ENCODE assay signal across 36 cellular contexts in genomic region chr11:92316410-92316809, GRCh38.
"Had no signal": no experiment of that assay in that cellular context is flagged by ENCODE, and none has a peak within 500 bp of the region (broad histone marks: within the 10 kb centered on the region; RNA-seq: fewer than 3 reads in every experiment).

No MANE protein-coding gene starts in this region.

- H3K36me3 ChIP-seq: adrenal gland, Peyer's patch, SJSA1 had no signal

- H3K27ac Mint-ChIP-seq: activated CD4-positive, alpha-beta T cell treated with anti-CD3 and anti-CD28 coated beads for 36 hours; activated CD4-positive, alpha-beta T cell treated with anti-CD3 and anti-CD28 coated beads, Interleukin-2, amount 10 ng/mL, durations not matched to agents 7 days and 5 days; activated CD8-positive, alpha-beta T cell treated with anti-CD3 and anti-CD28 coated beads, Interleukin-2, amount 10 ng/mL, durations not matched to agents 7 days and 5 days; activated naive CD4-positive, alpha-beta T cell treated with anti-CD3 and anti-CD28 coated beads for 36 hours; activated naive CD4-positive, alpha-beta T cell treated with anti-CD3 and anti-CD28 coated beads, Interleukin-2, amount 50 U/mL, for 72 hours; activated T-cell treated with anti-CD3 and anti-CD28 coated beads, Interleukin-2, amount 50 U/mL, for 24 hours; activated T-helper 2 cell treated with anti-CD3 and anti-CD28 coated beads, Interferon-gamma antibody, Interleukin-2, Interleukin-4, amounts not matched to agents 10 μg/mL and 5 μg/mL and 100 μg/mL, durations not matched to agents 14 hours and 24 hours and 36 hours; T-helper 1 cell treated with Interleukin-12 subunit alpha and Interleukin-12 subunit beta and Interleukin-4 antibody, amounts not matched to agents 30 μg/mL and 1 μg/mL, for 36 hours; T-helper 2 cell treated with Interferon-gamma antibody and Interleukin-4, amounts not matched to agents 5 μg/mL and 100 μg/mL, for 36 hours had no signal

- FAIRE-seq: colon, TTC549 had no signal

- H3K27ac ChIP-seq: adrenal gland, Peyer's patch, SJSA1 had no signal

- H3K9me3 ChIP-seq: adrenal gland, Peyer's patch, SJSA1, SK-N-SH had no signal

- H3K9me3 Mint-ChIP-seq: activated CD4-positive, alpha-beta T cell treated with anti-CD3 and anti-CD28 coated beads, Interleukin-2, amount 10 ng/mL, durations not matched to agents 7 days and 5 days; activated T-helper 2 cell treated with anti-CD3 and anti-CD28 coated beads, Interferon-gamma antibody, Interleukin-2, Interleukin-4, amounts not matched to agents 10 μg/mL and 5 μg/mL and 100 μg/mL, durations not matched to agents 14 hours and 24 hours and 36 hours; T-helper 1 cell treated with Interleukin-12 subunit alpha and Interleukin-12 subunit beta and Interleukin-4 antibody, amounts not matched to agents 30 μg/mL and 1 μg/mL, for 36 hours; T-helper 2 cell treated with Interferon-gamma antibody and Interleukin-4, amounts not matched to agents 5 μg/mL and 100 μg/mL, for 36 hours had no signal

- H3K9ac ChIP-seq: SK-N-SH had no signal

- H3K4me1 Mint-ChIP-seq: activated CD4-positive, alpha-beta T cell treated with anti-CD3 and anti-CD28 coated beads for 36 hours; activated CD4-positive, alpha-beta T cell treated with anti-CD3 and anti-CD28 coated beads, Interleukin-2, amount 10 ng/mL, durations not matched to agents 7 days and 5 days had no signal

- H3K4me3 ChIP-seq: adrenal gland, Peyer's patch, SJSA1 had no signal

- H3K4me2 ChIP-seq: SK-N-SH had no signal

- DNase-seq: activated CD4-positive, alpha-beta T cell treated with anti-CD3 and anti-CD28 coated beads for 36 hours; activated CD4-positive, alpha-beta T cell treated with anti-CD3 and anti-CD28 coated beads, Interleukin-2, amount 10 ng/mL, durations not matched to agents 7 days and 5 days; activated CD4-positive, alpha-beta T cell treated with anti-CD3 and anti-CD28 coated beads, Interleukin-2, amount 50 U/mL, for 48 hours; activated CD8-positive, alpha-beta T cell treated with anti-CD3 and anti-CD28 coated beads, Interleukin-2, amount 10 ng/mL, durations not matched to agents 7 days and 5 days; activated gamma-delta T cell treated with Interleukin-2 at 50 U/mL for 16 hours; activated naive CD4-positive, alpha-beta T cell treated with anti-CD3 and anti-CD28 coated beads for 36 hours; activated T-cell treated with anti-CD3 and anti-CD28 coated beads, Interleukin-2, amount 50 U/mL, for 24 hours; adrenal gland; anterior cingulate cortex; central memory CD4-positive, alpha-beta T cell; MM.1S; MV-4-11; NCI-H1092; NCI-H1436; NCI-H1694; NCI-H1930; NCI-H2171 treated with DMSO at 0.1 percent for 48 hours; NCI-H226; NCI-H446 treated with DMSO at 0.1 percent for 48 hours; NCI-H524; NCI-H69; NCI-H82; NK-92 treated with Interleukin-12 subunit alpha and Interleukin-12 subunit beta, amount 100 ng/mL, for 24 hours; PC-3; Peyer's patch; RPMI8226; SHP77 treated with DMSO at 0.1 percent for 48 hours; SK-N-SH had no signal

- H3K4me3 Mint-ChIP-seq: activated CD4-positive, alpha-beta T cell treated with anti-CD3 and anti-CD28 coated beads for 36 hours; activated CD4-positive, alpha-beta T cell treated with anti-CD3 and anti-CD28 coated beads, Interleukin-2, amount 10 ng/mL, durations not matched to agents 7 days and 5 days; activated CD8-positive, alpha-beta T cell treated with anti-CD3 and anti-CD28 coated beads, Interleukin-2, amount 10 ng/mL, durations not matched to agents 7 days and 5 days; activated naive CD4-positive, alpha-beta T cell treated with anti-CD3 and anti-CD28 coated beads for 36 hours; activated T-cell treated with anti-CD3 and anti-CD28 coated beads, Interleukin-2, amount 50 U/mL, for 24 hours; T-helper 1 cell treated with Interleukin-12 subunit alpha and Interleukin-12 subunit beta and Interleukin-4 antibody, amounts not matched to agents 30 μg/mL and 1 μg/mL, for 36 hours; T-helper 2 cell treated with Interferon-gamma antibody and Interleukin-4, amounts not matched to agents 5 μg/mL and 100 μg/mL, for 36 hours had no signal

- H3K27me3 Mint-ChIP-seq: activated CD4-positive, alpha-beta T cell treated with anti-CD3 and anti-CD28 coated beads, Interleukin-2, amount 10 ng/mL, durations not matched to agents 7 days and 5 days had no signal

- H3K27me3 ChIP-seq: adrenal gland, Peyer's patch, SJSA1 had no signal

- H3K4me1 ChIP-seq: adrenal gland, Peyer's patch had no signal

- ATAC-seq: activated CD4-positive, alpha-beta T cell treated with anti-CD3 and anti-CD28 coated beads for 36 hours; activated CD4-positive, CD25-positive, alpha-beta regulatory T cell treated with anti-CD3 and anti-CD28 coated beads, Interleukin-2, amount 50 U/mL, for 24 hours; activated CD8-positive, alpha-beta T cell treated with anti-CD3 and anti-CD28 coated beads, Interleukin-2, amount 10 ng/mL, durations not matched to agents 7 days and 5 days; activated naive CD4-positive, alpha-beta T cell treated with anti-CD3 and anti-CD28 coated beads, Interleukin-2, amount 50 U/mL, for 72 hours; PC-3 had no signal

- H3K36me3 Mint-ChIP-seq: activated naive CD4-positive, alpha-beta T cell treated with anti-CD3 and anti-CD28 coated beads, Interleukin-2, amount 50 U/mL, for 72 hours had no signal
